In the genomic region with DNA sequence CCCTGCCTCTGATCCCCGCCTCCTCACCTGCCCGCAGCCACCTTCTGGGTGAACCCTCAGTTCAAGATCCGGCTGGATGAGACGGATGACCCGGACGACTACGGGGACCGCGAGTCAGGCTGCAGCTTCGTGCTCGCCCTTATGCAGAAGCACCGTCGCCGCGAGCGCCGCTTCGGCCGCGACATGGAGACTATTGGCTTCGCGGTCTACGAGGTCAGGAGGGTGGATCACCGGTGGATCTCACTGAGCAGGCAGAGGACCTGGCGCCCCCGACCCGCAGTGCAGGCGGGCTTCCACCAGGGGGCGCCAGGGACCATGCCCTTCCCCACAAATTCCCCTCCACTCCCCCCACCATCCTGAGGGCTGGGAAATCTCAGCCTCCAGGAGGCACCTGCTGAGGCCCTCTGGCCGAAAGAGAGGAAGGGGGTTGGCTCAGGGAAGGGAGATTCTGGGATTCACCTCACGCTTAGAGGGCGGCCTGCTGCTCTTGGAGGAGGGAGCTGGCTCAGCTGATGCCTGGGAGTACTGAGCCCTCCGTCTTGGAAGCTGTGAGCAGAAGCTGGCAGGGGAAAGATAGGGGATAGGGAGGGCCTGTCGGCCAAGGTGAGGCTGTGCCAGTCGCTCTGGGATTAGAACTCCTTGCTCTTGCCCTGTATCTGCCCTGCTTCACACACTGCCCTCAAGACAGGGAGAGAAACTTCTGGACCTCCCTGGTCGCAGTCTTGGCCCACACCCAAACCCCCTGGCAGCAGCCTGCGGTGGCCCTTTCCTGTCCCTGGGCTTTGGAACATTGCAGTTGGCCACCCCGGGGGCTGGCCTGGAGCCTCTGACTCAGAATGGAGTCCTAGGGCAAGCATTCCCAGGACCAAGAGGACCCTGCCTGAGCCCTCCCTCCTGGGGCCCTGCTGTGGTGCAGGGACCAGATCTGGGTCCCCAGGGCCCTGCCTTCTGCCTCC, we compare ENCODE assay signal across 8 cellular contexts. TPM values are rescaled to one million over a fixed set of nuclear protein-coding genes. Genes with fewer than 3 reads are reported as not detected.
DNase-seq lines count a peak whose midpoint lies in the region; ATAC-seq and TF ChIP-seq lines count a peak whose summit lies in the region.

No MANE protein-coding gene starts in this region.

- POLR2A ChIA-PET in PC-9 (lab: Charles Lee; ENCODE audit: unreplicated experiment) = interaction anchor here (0.6 kb wide), 1 partner anchor 47 kb away, joined by 6 read pairs; no protein-coding TSS in a partner anchor

- H3K9me2 ChIP-seq in PC-9 (ENCODE audit: insufficient read depth) = no peaks in the 10 kb centered on the region

- H3K36me3 ChIP-seq in PC-9 (ENCODE audit: low read depth) = peaks cover 17% of the 10 kb centered on the region
- peaks cover 0 to 66% of the 10 kb centered on the region in 2 donors for H3K36me3 ChIP-seq in adrenal gland (replicated peaks in 1 of 2)
- H3K36me3 ChIP-seq in sigmoid colon = peaks cover 32 to 89% (median 54%) of the 10 kb centered on the region in 4 donors

- no TSS peak for BruUV-seq in PC-9 (replicated peaks; lab: Mats Ljungman, UMichigan)

- H3K9me3 ChIP-seq in PC-9 (ENCODE audit: insufficient read depth, low read depth) (no peaks in the 10 kb centered on the region), adrenal gland (replicated peaks in 1 of 3) (no peaks in the 10 kb centered on the region), sigmoid colon (no peaks in the 10 kb centered on the region)

- no peak overlapping the region for H2AFZ ChIP-seq in PC-9

- H3K4me2 ChIP-seq in PC-9 = peak overlapping the region; percentile 74; the same call in 1 of the 2 replicates

- no peaks in the 10 kb centered on the region for H4K20me1 ChIP-seq in PC-9 (ENCODE audit: insufficient read depth)

- no peak for TF ChIP-seq EP300 in sigmoid colon (IDR thresholded peaks at IDR 0.05)

- intact Hi-C loops in PC-9 (cut with micrococcal nuclease; ENCODE audit: unreplicated experiment) (loop anchor here (1.0 to 5.0 kb wide), 3 partner anchors 45 to 127 kb away; a partner anchor contains a TSS), adrenal gland (cut with DNase I) (no loop called here), left ventricle myocardium superior (cut with micrococcal nuclease) (no loop called here), sigmoid colon (cut with DNase I) (loop anchor here (10.0 kb wide), 1 partner anchor 50 kb away; no protein-coding TSS in a partner anchor)

- ATAC-seq in left ventricle myocardium superior = peak; percentile 56
- no peak for ATAC-seq in GM19328 (IDR thresholded peaks at IDR 0.05; ENCODE audit: unreplicated experiment)

- H3K4me1 ChIP-seq in PC-9 (replicated peaks; ENCODE audit: insufficient read depth) = peaks cover 70% of the 10 kb centered on the region
- H3K4me1 ChIP-seq in adrenal gland (replicated peaks in 1 of 2) = no peaks in the 10 kb centered on the region
- no peaks in the 10 kb centered on the region for H3K4me1 ChIP-seq in sigmoid colon

- DNase-seq in AG09309 (ENCODE audit: low read depth) (no peak), PC-9 (peak in 1 of 2 experiments; percentile 57), adrenal gland (peak in 3 of 7 donors; percentile 20 to 51 (median 21)), left ventricle myocardium superior (peak; percentile 48), sigmoid colon (peak; percentile 65), NCI-H187 (lab: John Stamatoyannopoulos, UW) (no peak)

- H3K79me2 ChIP-seq in PC-9 (ENCODE audit: low read depth) = peaks cover 5% of the 10 kb centered on the region

- TF ChIP-seq POLR2A in adrenal gland (IDR thresholded peaks at IDR 0.05) = no peak
- no peak for TF ChIP-seq POLR2A in sigmoid colon (IDR thresholded peaks at IDR 0.05)

- WGBS in adrenal gland, 4 donors = 62 to 86% (median 65%) methylated on average over 6 to 38 of the region's 38 CpGs
- WGBS in sigmoid colon, 2 donors = 64 to 70% methylated on average over 38 of the region's 38 CpGs

- H3F3A ChIP-seq in PC-9 (ENCODE audit: insufficient read depth, low read depth) = peaks cover 74% of the 10 kb centered on the region

- H3K27ac ChIP-seq in PC-9 (peak overlapping the region; percentile 72), adrenal gland (no peak overlapping the region), sigmoid colon (no peak overlapping the region)

- TF ChIP-seq CTCF in AG09309 (IDR thresholded peaks at IDR 0.05; ENCODE audit: control insufficient read depth, insufficient read depth, low read depth, low read length, missing control alignments) = peak; percentile 86
- TF ChIP-seq CTCF in GM12875 (IDR thresholded peaks at IDR 0.05; ENCODE audit: borderline replicate concordance, insufficient read depth, low read depth, low read length) = peak; percentile 98
- peak; percentile 99 for TF ChIP-seq CTCF in PC-9 (conservative IDR thresholded peaks at IDR 0.05)
- TF ChIP-seq CTCF in adrenal gland (IDR thresholded peaks at IDR 0.05) = peak; percentile 54 to 80 (median 73)
- peak; percentile 54 to 82 (median 68) for TF ChIP-seq CTCF in sigmoid colon (IDR thresholded peaks at IDR 0.05)

- no peaks in the 10 kb centered on the region for H3K27me3 ChIP-seq in PC-9 (ENCODE audit: insufficient read depth, low read depth)
- no peaks in the 10 kb centered on the region for H3K27me3 ChIP-seq in adrenal gland
- H3K27me3 ChIP-seq in sigmoid colon = no peaks in the 10 kb centered on the region

- CTCF ChIA-PET in PC-9 (lab: Charles Lee) = interaction anchor here (0.8 kb wide), 1 partner anchor 10 kb away, joined by 3 read pairs; no protein-coding TSS in a partner anchor

- no peak overlapping the region for H3K4me3 ChIP-seq in AG09309 (ENCODE audit: control insufficient read depth, low read depth, low read length)
- no peak overlapping the region for H3K4me3 ChIP-seq in GM12875 (ENCODE audit: low read depth, low read length)
- H3K4me3 ChIP-seq in PC-9 = no peak overlapping the region
- H3K4me3 ChIP-seq in adrenal gland = no peak overlapping the region
- H3K4me3 ChIP-seq in sigmoid colon = no peak overlapping the region

RNA-seq across cellular contexts. Expression of a gene that starts 23.2 kb away (rescaled TPM):
- 502 and 559 TPM in 2 replicates for total RNA-seq in PC-9 (2021)
- total RNA-seq in adrenal gland = 100 to 1,000 TPM in 7 of 8 donors, 10 to 100 TPM in 1; 87.0 to 333 (median 146) TPM
- polyA plus RNA-seq in adrenal gland = 100 to 1,000 TPM in 2 of 3 donors, 10 to 100 TPM in 1; 33.0 to 131 (median 106) TPM
- total RNA-seq in left ventricle myocardium superior = 90.1 TPM
- total RNA-seq in sigmoid colon = 100 to 1,000 TPM in 3 of 4 donors, 10 to 100 TPM in 1; 84.5 to 193 (median 133) TPM
- polyA plus RNA-seq in sigmoid colon = 100 to 1,000 TPM; 156 to 245 (median 210) TPM

RNA-seq across cellular contexts. Expression of a gene that starts 34.9 kb away (rescaled TPM):
- total RNA-seq in PC-9 (2021) (not detected in 2 replicates), adrenal gland (not detected), left ventricle myocardium superior (not detected), sigmoid colon (not detected)
- polyA plus RNA-seq in adrenal gland (under 1 TPM in 1 of 3 donors, not detected in 2; 0.10 TPM), sigmoid colon (not detected)

RNA-seq across cellular contexts. Expression of a gene that starts 56.8 kb away (rescaled TPM):
- 37.1 and 39.3 TPM in 2 replicates for total RNA-seq in PC-9 (2021)
- total RNA-seq in adrenal gland = 10 to 100 TPM in 1 of 8 donors, 1 to 10 TPM in 7; 3.9 to 12.2 (median 6.9) TPM
- 1 to 10 TPM; 4.3 to 8.3 (median 7.9) TPM for polyA plus RNA-seq in adrenal gland
- 3.5 TPM for total RNA-seq in left ventricle myocardium superior
- 1 to 10 TPM; 3.6 to 8.8 (median 4.8) TPM for total RNA-seq in sigmoid colon
- 10 to 100 TPM in 1 of 3 donors, 1 to 10 TPM in 2; 4.6 to 13.4 (median 5.4) TPM for polyA plus RNA-seq in sigmoid colon

Comparison
In these comparisons a context has a peak if more than half of its experiments do, and no peak if none do; other contexts are left out.
1. DNase-seq: peak in left ventricle myocardium superior (single experiment) and sigmoid colon (single experiment); none in AG09309 (single experiment) and NCI-H187 (0 of 2).
2. intact Hi-C loops: an anchor here in PC-9 (1.0 to 5.0 kb wide) and sigmoid colon (10.0 kb wide); none called in adrenal gland and left ventricle myocardium superior.
3. Peak in every context shown above with its lines, with median percentiles within 50 percentile points of each other: CTCF ChIP-seq.